19 cellular contexts compared by ENCODE assay signal in genomic region chr5:120613729-120614128, GRCh38.
A peak's percentile ranks its signal among the peaks of the same experiment; 100 is the strongest.
DNase-seq lines count a peak whose midpoint lies in the region; ATAC-seq and TF ChIP-seq lines count a peak whose summit lies in the region.
"Had no signal": no experiment of that assay in that cellular context is flagged by ENCODE, and none has a peak within 500 bp of the region (broad histone marks: within the 10 kb centered on the region; RNA-seq: fewer than 3 reads in every experiment).

No MANE protein-coding gene starts in this region.

- peak overlapping the region; percentile 42 for H3K4me2 ChIP-seq in skeletal muscle satellite cell (ENCODE audit: low read length)

- H3K9me3 ChIP-seq in skeletal muscle satellite cell (replicated peaks; ENCODE audit: low read length) (no peaks in the 10 kb centered on the region), thyroid gland (no peaks in the 10 kb centered on the region)
- H3K9me3 ChIP-seq: gastrocnemius medialis had no signal

- ATAC-seq in HG02973 (IDR thresholded peaks at IDR 0.05; ENCODE audit: unreplicated experiment), result no peak
- ATAC-seq: gastrocnemius medialis; left lobe of liver; stimulated activated effector memory CD8-positive, alpha-beta T cell treated with anti-CD3 and anti-CD28 coated beads, Interleukin-12 subunit alpha, Interleukin-12 subunit beta, amount 100 ng/mL, for 72 hours had no signal

- DNase-seq in HFFc6 (no peak), iris pigment epithelial cell (ENCODE audit: low read depth) (peak; percentile 30), thyroid gland (no peak), Ammon's horn (ENCODE audit: low spot score) (no peak)
- DNase-seq: activated CD4-positive, alpha-beta memory T cell treated with anti-CD3 and anti-CD28 coated beads for 36 hours; activated naive CD4-positive, alpha-beta T cell; amygdala; gastrocnemius medialis; midbrain; NCI-H1417 treated with DMSO at 0.1 percent for 48 hours; NCI-H526; right cardiac atrium had no signal

- H3K4me1 Mint-ChIP-seq in HFFc6 (ENCODE audit: low read depth), result peaks cover 78% of the 10 kb centered on the region
- peaks cover 24% of the 10 kb centered on the region for H3K4me1 Mint-ChIP-seq in brain
- H3K4me1 Mint-ChIP-seq: stimulated activated effector memory CD8-positive, alpha-beta T cell treated with anti-CD3 and anti-CD28 coated beads, Interleukin-12 subunit alpha, Interleukin-12 subunit beta, amount 100 ng/mL, for 72 hours had no signal

- H3K4me1 ChIP-seq in skeletal muscle satellite cell (ENCODE audit: control insufficient read depth, insufficient read depth, low read length), result peaks cover 65% of the 10 kb centered on the region
- H3K4me1 ChIP-seq in thyroid gland, result no peaks in the 10 kb centered on the region

- H3K36me3 ChIP-seq in skeletal muscle satellite cell (ENCODE audit: insufficient read depth, low read length) (peaks cover under 1% of the 10 kb centered on the region), thyroid gland (no peaks in the 10 kb centered on the region)
- H3K36me3 ChIP-seq: gastrocnemius medialis had no signal

- H3K4me3 ChIP-seq in skeletal muscle satellite cell (ENCODE audit: low read length) (peak overlapping the region; percentile 1), thyroid gland (replicated peaks in 1 of 3) (no peak overlapping the region)
- H3K4me3 ChIP-seq: gastrocnemius medialis had no signal

- H3K27me3 ChIP-seq in skeletal muscle satellite cell (ENCODE audit: control insufficient read depth, insufficient read depth, low read length) (no peaks in the 10 kb centered on the region), thyroid gland (no peaks in the 10 kb centered on the region)
- H3K27me3 ChIP-seq: gastrocnemius medialis had no signal

- no peak overlapping the region for H3K27ac ChIP-seq in thyroid gland
- H3K27ac ChIP-seq: gastrocnemius medialis, VCaP had no signal

- no peak for TF ChIP-seq POLR2A in thyroid gland (IDR thresholded peaks at IDR 0.05)

- intact Hi-C loops in thyroid gland (cut with DNase I), result no loop called here

- H3K36me3 Mint-ChIP-seq in HFFc6 (ENCODE audit: low read depth) (peaks cover 26% of the 10 kb centered on the region), brain (no peaks in the 10 kb centered on the region)
- H3K36me3 Mint-ChIP-seq: activated CD4-positive, alpha-beta memory T cell treated with anti-CD3 and anti-CD28 coated beads for 36 hours; stimulated activated effector memory CD8-positive, alpha-beta T cell treated with anti-CD3 and anti-CD28 coated beads, Interleukin-12 subunit alpha, Interleukin-12 subunit beta, amount 100 ng/mL, for 72 hours had no signal

- peak overlapping the region; percentile 79 for H3K27ac Mint-ChIP-seq in HFFc6
- H3K27ac Mint-ChIP-seq in brain, result peak overlapping the region in 3 of 5 experiments; percentile 33 to 86 (median 34)
- H3K27ac Mint-ChIP-seq: activated CD4-positive, alpha-beta memory T cell treated with anti-CD3 and anti-CD28 coated beads for 36 hours; stimulated activated effector memory CD8-positive, alpha-beta T cell treated with anti-CD3 and anti-CD28 coated beads, Interleukin-12 subunit alpha, Interleukin-12 subunit beta, amount 100 ng/mL, for 72 hours; T-helper 1 cell treated with Interleukin-12 subunit alpha and Interleukin-12 subunit beta and Interleukin-4 antibody, amounts not matched to agents 30 μg/mL and 1 μg/mL, for 36 hours had no signal

- H3K9me3 Mint-ChIP-seq in HFFc6 (peaks cover 6% of the 10 kb centered on the region; the same call in 1 of the 2 replicates), brain (peaks cover 0 to 5% (median 0%) of the 10 kb centered on the region in 5 experiments)
- H3K9me3 Mint-ChIP-seq: T-helper 1 cell treated with Interleukin-12 subunit alpha and Interleukin-12 subunit beta and Interleukin-4 antibody, amounts not matched to agents 30 μg/mL and 1 μg/mL, for 36 hours had no signal

- H3K27me3 Mint-ChIP-seq in HFFc6 (ENCODE audit: insufficient read depth) (no peaks in the 10 kb centered on the region), brain (no peaks in the 10 kb centered on the region)
- H3K27me3 Mint-ChIP-seq: activated CD4-positive, alpha-beta memory T cell treated with anti-CD3 and anti-CD28 coated beads for 36 hours had no signal

- H3K4me3 Mint-ChIP-seq in HFFc6, result peak overlapping the region; percentile 49
- H3K4me3 Mint-ChIP-seq in brain, result peak overlapping the region in 1 of 5 experiments; percentile 62
- H3K4me3 Mint-ChIP-seq: activated CD4-positive, alpha-beta memory T cell treated with anti-CD3 and anti-CD28 coated beads for 36 hours; stimulated activated effector memory CD8-positive, alpha-beta T cell treated with anti-CD3 and anti-CD28 coated beads, Interleukin-12 subunit alpha, Interleukin-12 subunit beta, amount 100 ng/mL, for 72 hours; T-helper 1 cell treated with Interleukin-12 subunit alpha and Interleukin-12 subunit beta and Interleukin-4 antibody, amounts not matched to agents 30 μg/mL and 1 μg/mL, for 36 hours had no signal

- no peak for TF ChIP-seq CTCF in HFFc6 (IDR thresholded peaks at IDR 0.05)
- no peak for TF ChIP-seq CTCF in brain (conservative IDR thresholded peaks at IDR 0.05)
- TF ChIP-seq CTCF in thyroid gland (IDR thresholded peaks at IDR 0.05), result no peak

- peak overlapping the region; percentile 41 for H3K9ac ChIP-seq in skeletal muscle satellite cell (ENCODE audit: low read depth, low read length)
